Comparison of ENCODE assay signal across 17 cellular contexts in the genomic region with DNA sequence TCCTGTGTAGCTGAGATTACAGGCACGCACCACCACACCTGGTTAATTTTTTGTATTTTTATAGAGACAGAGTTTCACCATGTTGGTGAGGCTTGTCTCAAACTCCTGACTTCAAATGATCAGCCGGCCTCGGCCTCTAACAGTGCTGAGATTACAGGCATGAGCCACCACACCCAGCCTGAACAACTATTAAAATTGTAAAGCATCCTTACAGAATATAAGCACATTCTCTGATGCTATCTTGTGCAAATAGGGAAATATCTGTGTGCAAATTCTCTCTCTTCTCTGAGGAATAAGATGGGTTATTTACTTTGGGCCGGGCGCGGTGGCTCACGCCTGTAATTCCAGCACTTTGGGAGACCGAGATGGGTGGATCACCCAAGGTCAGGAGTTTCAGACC.
"Had no signal": no experiment of that assay in that cellular context is flagged by ENCODE, and none has a peak within 500 bp of the region (broad histone marks: within the 10 kb centered on the region; RNA-seq: fewer than 3 reads in every experiment).

No MANE protein-coding gene starts in this region.

- H3K27me3 ChIP-seq: gastroesophageal sphincter, neutrophil, right lobe of liver, tibial nerve, upper lobe of left lung had no signal

- H3K4me3 Mint-ChIP-seq: dendritic cell treated with granulocyte-macrophage colony-stimulating factor and Interleukin-4, amounts not matched to agents 40 ng/mL and 50 ng/mL, for 4 days; endodermal cell; natural killer cell; neural crest cell; stimulated activated naive B cell treated with anti-CD40 and anti-IgM and Interleukin-4, amounts not matched to agents 10 μg/mL and 1 μg/mL and 100 μg/mL, for 72 hours; stimulated activated naive CD8-positive, alpha-beta T cell treated with anti-CD3 and anti-CD28 coated beads, Interleukin-15, Interleukin-2, amounts not matched to agents 100 ng/mL and 50 ng/mL, for 24 hours had no signal

- H3K9me3 ChIP-seq: lower lobe of right lung, neutrophil, right lobe of liver, thoracic aorta, upper lobe of left lung had no signal

- H3K4me1 Mint-ChIP-seq: endodermal cell had no signal

- DNase-seq: kidney had no signal

- H3K4me3 ChIP-seq: gastroesophageal sphincter, lower lobe of right lung, right lobe of liver, thoracic aorta, tibial nerve, upper lobe of left lung had no signal

- H3K27ac Mint-ChIP-seq: dendritic cell treated with granulocyte-macrophage colony-stimulating factor and Interleukin-4, amounts not matched to agents 40 ng/mL and 50 ng/mL, for 4 days; endodermal cell; progenitor cell of endocrine pancreas; stimulated activated naive B cell treated with anti-CD40 and anti-IgM and Interleukin-4, amounts not matched to agents 10 μg/mL and 1 μg/mL and 100 μg/mL, for 72 hours had no signal

- H3K27ac ChIP-seq: epithelial cell of prostate, lower lobe of right lung, neutrophil, parathyroid adenoma, upper lobe of left lung had no signal

- H2AFZ ChIP-seq: parathyroid adenoma had no signal

- H3K9me3 Mint-ChIP-seq: endodermal cell had no signal

- H3K27me3 Mint-ChIP-seq: dendritic cell treated with granulocyte-macrophage colony-stimulating factor and Interleukin-4, amounts not matched to agents 40 ng/mL and 50 ng/mL, for 4 days; progenitor cell of endocrine pancreas; stimulated activated naive B cell treated with anti-CD40 and anti-IgM and Interleukin-4, amounts not matched to agents 10 μg/mL and 1 μg/mL and 100 μg/mL, for 72 hours; stimulated activated naive CD8-positive, alpha-beta T cell treated with anti-CD3 and anti-CD28 coated beads, Interleukin-15, Interleukin-2, amounts not matched to agents 100 ng/mL and 50 ng/mL, for 24 hours had no signal
